ENCODE assay signal across 13 cellular contexts in genomic region chr12:15978431-15978950, GRCh38.
A peak's percentile ranks its signal among the peaks of the same experiment; 100 is the strongest.
DNase-seq lines count a peak whose midpoint lies in the region; ATAC-seq and TF ChIP-seq lines count a peak whose summit lies in the region.
"Had no signal": no experiment of that assay in that cellular context is flagged by ENCODE, and none has a peak within 500 bp of the region (broad histone marks: within the 10 kb centered on the region; RNA-seq: fewer than 3 reads in every experiment).

No MANE protein-coding gene starts in this region.

- H3K23ac ChIP-seq in IMR-90 (ENCODE audit: low read depth, low read length), result peak overlapping the region; percentile 27

- no TSS peak for BruUV-seq in IMR-90 (replicated peaks; lab: Mats Ljungman, UMichigan)

- H3K4me1 ChIP-seq in IMR-90 (ENCODE audit: control insufficient read depth, insufficient read depth, low read length) (peaks cover 22% of the 10 kb centered on the region), tibial artery (peaks cover 0 to 49% (median 10%) of the 10 kb centered on the region in 4 donors)

- H3K14ac ChIP-seq in IMR-90 (replicated peaks; ENCODE audit: low read depth, low read length), result no peak overlapping the region; the same call in 1 of the 2 replicates

- H2AFZ ChIP-seq in IMR-90 (replicated peaks; ENCODE audit: low read length, poor library complexity), result no peak overlapping the region

- H2BK5ac ChIP-seq in IMR-90 (ENCODE audit: low read depth, low read length, poor library complexity, severe bottlenecking), result peak overlapping the region; percentile 86

- H3K4ac ChIP-seq in IMR-90 (ENCODE audit: low read depth, low read length), result peak overlapping the region; percentile 37; the same call in 1 of the 2 replicates

- H3K4me2 ChIP-seq in IMR-90 (ENCODE audit: low read depth, low read length), result peak overlapping the region; percentile 58

- H4K91ac ChIP-seq in IMR-90 (ENCODE audit: insufficient read depth, low read depth, low read length), result peak overlapping the region; percentile 74; the same call in 1 of the 2 replicates

- H2AK9ac ChIP-seq in IMR-90 (replicated peaks; ENCODE audit: low read depth, low read length, poor library complexity), result no peak overlapping the region

- peak overlapping the region; percentile 78 for H2BK20ac ChIP-seq in IMR-90 (ENCODE audit: low read depth, low read length)

- peak overlapping the region; percentile 95 for H2BK120ac ChIP-seq in IMR-90 (ENCODE audit: low read depth, low read length)

- H3K4me3 ChIP-seq in IMR-90 (ENCODE audit: insufficient read depth, low read depth, low read length) (no peak overlapping the region), choroid plexus epithelial cell (ENCODE audit: low read depth, low read length) (no peak overlapping the region), kidney epithelial cell (ENCODE audit: low read depth, low read length) (no peak overlapping the region), tibial artery (no peak overlapping the region), WERI-Rb-1 (ENCODE audit: low read depth, low read length) (no peak overlapping the region)
- H3K4me3 ChIP-seq: spleen had no signal

- no CpG with 5 or more reads among the region's 4 CpGs for WGBS in IMR-90 (ENCODE audit: extremely low coverage in 2 of 2, insufficient read length in 1 of 2), 2 experiments

- peak overlapping the region; percentile 7; the same call in 1 of the 2 replicates for H3K56ac ChIP-seq in IMR-90 (ENCODE audit: extremely low read depth, insufficient read depth, low read length)

- in situ Hi-C loops in IMR-90 (cut with MboI; ENCODE audit: low sequenced_read_pairs), result no loop called here

- H4K5ac ChIP-seq in IMR-90 (ENCODE audit: low read depth, low read length), result peak overlapping the region; percentile 4; the same call in 1 of the 2 replicates

- peak overlapping the region; percentile 87 to 90; a peak in 2 of 4 replicates for H4K8ac ChIP-seq in IMR-90 (ENCODE audit: low read depth in 2 of 2, low read length in 2 of 2)

- 0 out of 2 replicates have a peak, but pooled peaks cover 1% of the 10 kb centered on the region for H3K36me3 ChIP-seq in IMR-90 (ENCODE audit: control insufficient read depth, insufficient read depth, low read length)
- no peaks in the 10 kb centered on the region for H3K36me3 ChIP-seq in kidney epithelial cell (ENCODE audit: control insufficient read depth, insufficient read depth, low read length)
- H3K36me3 ChIP-seq in tibial artery, result peaks cover 0 to 10% (median 1%) of the 10 kb centered on the region in 3 donors
- peaks cover 21% of the 10 kb centered on the region for H3K36me3 ChIP-seq in WERI-Rb-1

- no peak for TF ChIP-seq RAD21 in IMR-90 (IDR thresholded peaks at IDR 0.05; ENCODE audit: low read length)

- TF ChIP-seq POLR2A in IMR-90 (IDR thresholded peaks at IDR 0.05; ENCODE audit: low read depth, low read length), result no peak

- no peak overlapping the region for H3K9ac ChIP-seq in IMR-90 (ENCODE audit: low read depth, low read length)

- H3K27me3 ChIP-seq in IMR-90 (ENCODE audit: control insufficient read depth, insufficient read depth, low read length) (no peaks in the 10 kb centered on the region), kidney epithelial cell (ENCODE audit: control insufficient read depth, insufficient read depth, low read length) (no peaks in the 10 kb centered on the region), tibial artery (no peaks in the 10 kb centered on the region), WERI-Rb-1 (ENCODE audit: insufficient read depth, low read depth, severe bottlenecking) (no peaks in the 10 kb centered on the region)
- H3K27me3 ChIP-seq: spleen had no signal

- dilution Hi-C loops in IMR-90 (cut with HindIII; ENCODE audit: low sequenced_read_pairs, unreplicated experiment), result no loop called here

- H4K20me1 ChIP-seq in IMR-90 (ENCODE audit: insufficient read depth, low read length), result no peaks in the 10 kb centered on the region

- DNase-seq in IMR-90 (peak; percentile 60), choroid plexus epithelial cell (ENCODE audit: low read depth) (peak; percentile 87), kidney epithelial cell (ENCODE audit: low read depth) (peak; percentile 67), tibial artery (no peak), HEK293T (ENCODE audit: extremely low spot score) (no peak), WERI-Rb-1 (no peak), NCI-H146 treated with DMSO at 0.1 percent for 48 hours (lab: John Stamatoyannopoulos, UW; ENCODE audit: unreplicated experiment) (no peak)
- DNase-seq: central memory CD4-positive, alpha-beta T cell; NCI-H146; SIG-M5; spleen; substantia nigra had no signal

- CTCF ChIA-PET in IMR-90 (lab: Yijun Ruan, JAX) (interaction anchor here (0.7 to 1.2 kb wide), 3 partner anchors 13 to 48 kb away, joined by 3 to 4 read pairs (median 3); no protein-coding TSS in a partner anchor), HEK293T (lab: Yijun Ruan, JAX) (interaction anchor here (0.6 to 1.1 kb wide), 5 partner anchors 9 to 407 kb away, joined by 3 to 4 read pairs (median 3); no protein-coding TSS in a partner anchor)

- peak overlapping the region; percentile 59 for H3K18ac ChIP-seq in IMR-90 (ENCODE audit: low read depth, low read length)

- intact Hi-C loops in IMR-90 (cut with micrococcal nuclease), result loop anchor here (2.0 kb wide), 2 partner anchors 68 to 370 kb away; partner anchors contain the start of gene DERA
- intact Hi-C loops in tibial artery (cut with DNase I; ENCODE audit: low total_unique reads), result no loop called here

- ATAC-seq in IMR-90 (ENCODE audit: low read depth) (peak; percentile 22), HG03469 (IDR thresholded peaks at IDR 0.05; ENCODE audit: unreplicated experiment) (no peak)

- TF ChIP-seq CTCF in IMR-90 (conservative IDR thresholded peaks at IDR 0.05; ENCODE audit: low read depth, low read length) (no peak), choroid plexus epithelial cell (conservative IDR thresholded peaks at IDR 0.05; ENCODE audit: low read depth, low read length) (no peak), kidney epithelial cell (IDR thresholded peaks at IDR 0.05; ENCODE audit: insufficient read depth, low read length, poor library complexity, severe bottlenecking) (no peak), tibial artery (IDR thresholded peaks at IDR 0.05) (no peak), WERI-Rb-1 (IDR thresholded peaks at IDR 0.05; ENCODE audit: low read depth, low read length) (no peak)

- H3K27ac ChIP-seq in IMR-90 (ENCODE audit: insufficient read depth, low read length), result peak overlapping the region; percentile 61; the same call in 1 of the 2 replicates
- H3K27ac ChIP-seq in tibial artery, result peak overlapping the region; percentile 2 to 17
- no peak overlapping the region for H3K27ac ChIP-seq in WERI-Rb-1

- POLR2A ChIA-PET in IMR-90 (lab: Charles Lee; ENCODE audit: unreplicated experiment), result no interaction called here
- POLR2A ChIA-PET in HEK293T (lab: Yijun Ruan, JAX), result no interaction called here

- H2BK15ac ChIP-seq in IMR-90 (ENCODE audit: low read depth, low read length), result peak overlapping the region; percentile 24; the same call in 1 of the 3 replicates

- no peaks in the 10 kb centered on the region for H3K9me3 ChIP-seq in IMR-90 (ENCODE audit: control insufficient read depth, insufficient read depth, low read length)
- no peaks in the 10 kb centered on the region for H3K9me3 ChIP-seq in tibial artery
- no peaks in the 10 kb centered on the region for H3K9me3 ChIP-seq in WERI-Rb-1 (ENCODE audit: severe bottlenecking)
- H3K9me3 ChIP-seq: spleen had no signal

- H3K79me1 ChIP-seq in IMR-90 (ENCODE audit: low read depth in 1 of 2, low read length in 2 of 2), result peaks cover 3 to 18% of the 10 kb centered on the region in 2 experiments; a peak in 2 of 4 replicates

- H2AK5ac ChIP-seq in IMR-90 (ENCODE audit: low read depth, low read length), result no peak overlapping the region

- H3K9me1 ChIP-seq in IMR-90 (ENCODE audit: insufficient read depth, low read length), result peaks cover 3% of the 10 kb centered on the region; the same call in 1 of the 2 replicates

TF ChIP-seq in IMR-90, 13 proteins besides CTCF, POLR2A, EP300 and RAD21 (continues in another document):
- TF ChIP-seq, protein P1, sequence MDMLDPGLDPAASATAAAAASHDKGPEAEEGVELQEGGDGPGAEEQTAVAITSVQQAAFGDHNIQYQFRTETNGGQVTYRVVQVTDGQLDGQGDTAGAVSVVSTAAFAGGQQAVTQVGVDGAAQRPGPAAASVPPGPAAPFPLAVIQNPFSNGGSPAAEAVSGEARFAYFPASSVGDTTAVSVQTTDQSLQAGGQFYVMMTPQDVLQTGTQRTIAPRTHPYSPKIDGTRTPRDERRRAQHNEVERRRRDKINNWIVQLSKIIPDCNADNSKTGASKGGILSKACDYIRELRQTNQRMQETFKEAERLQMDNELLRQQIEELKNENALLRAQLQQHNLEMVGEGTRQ (IDR thresholded peaks at IDR 0.05; ENCODE audit: low read depth, low read length), result no peak
- TF ChIP-seq FOS (IDR thresholded peaks at IDR 0.05; ENCODE audit: low read depth, low read length), result no peak
- TF ChIP-seq SMC3 (IDR thresholded peaks at IDR 0.05; ENCODE audit: low read depth, low read length), result no peak
- no peak for TF ChIP-seq CHD1 (IDR thresholded peaks at IDR 0.05; ENCODE audit: low read depth, low read length)
- no peak for TF ChIP-seq MAFK (IDR thresholded peaks at IDR 0.05; ENCODE audit: low read depth, low read length)
- TF ChIP-seq CEBPB (IDR thresholded peaks at IDR 0.05; ENCODE audit: low read depth, low read length), result no peak
- no peak for TF ChIP-seq RFX5 (IDR thresholded peaks at IDR 0.05; ENCODE audit: low read depth, low read length)
- TF ChIP-seq NFE2L2 (IDR thresholded peaks at IDR 0.05; ENCODE audit: low read depth, low read length), result no peak
- no peak for TF ChIP-seq RCOR1 (IDR thresholded peaks at IDR 0.05; ENCODE audit: insufficient replicate concordance, low read length)

TF ChIP-seq in HEK293T, 16 proteins besides CTCF, POLR2A, EP300 and RAD21:
- TF ChIP-seq HDGF (IDR thresholded peaks at IDR 0.05; ENCODE audit: borderline replicate concordance), result no peak
- TF ChIP-seq LEF1 (IDR thresholded peaks at IDR 0.05; ENCODE audit: borderline replicate concordance), result no peak
- no peak for TF ChIP-seq ARNT (IDR thresholded peaks at IDR 0.05)
- no peak for TF ChIP-seq TARDBP (IDR thresholded peaks at IDR 0.05)
- no peak for TF ChIP-seq ZNF384 (IDR thresholded peaks at IDR 0.05)
- no peak for TF ChIP-seq SP1 (IDR thresholded peaks at IDR 0.05)
- no peak for TF ChIP-seq FOXM1 (IDR thresholded peaks at IDR 0.05; ENCODE audit: borderline replicate concordance)
- TF ChIP-seq FOXK2 (IDR thresholded peaks at IDR 0.05), result no peak
- no peak for TF ChIP-seq FOXA1 (IDR thresholded peaks at IDR 0.05)

Comparison
In these comparisons a context has a peak if more than half of its experiments do, and no peak if none do; other contexts are left out.
1. DNase-seq: peak in IMR-90 (single experiment), choroid plexus epithelial cell (single experiment) and kidney epithelial cell (single experiment); none in tibial artery (0 of 2), HEK293T (single experiment), WERI-Rb-1 (single experiment) and NCI-H146 treated with DMSO at 0.1 percent for 48 hours (single experiment).